In genomic region chr1:77975386-77975785, GRCh38 we compare ENCODE assay signal across 1 cellular context.
TF ChIP-seq lines count a peak whose summit lies in the region.

No MANE protein-coding gene starts in this region.

TF ChIP-seq in HepG2, 621 proteins besides CTCF, POLR2A, EP300 and RAD21:
- no peak for TF ChIP-seq ZNF276 (CRISPR knock-in tag; IDR thresholded peaks at IDR 0.05; ENCODE audit: low read depth)
- no peak for TF ChIP-seq HMGXB4 (CRISPR knock-in tag; IDR thresholded peaks at IDR 0.05; ENCODE audit: borderline replicate concordance in 1 of 2, low read depth in 1 of 2)
- TF ChIP-seq CAMTA2 (CRISPR knock-in tag; IDR thresholded peaks at IDR 0.05; ENCODE audit: borderline replicate concordance) = no peak
- TF ChIP-seq ZNF10 (CRISPR knock-in tag; IDR thresholded peaks at IDR 0.05; ENCODE audit: borderline replicate concordance, low read depth) = no peak
- no peak for TF ChIP-seq ZSCAN30 (CRISPR knock-in tag; IDR thresholded peaks at IDR 0.05)
- no peak for TF ChIP-seq ZNF619 (CRISPR knock-in tag; IDR thresholded peaks at IDR 0.05)
- no peak for TF ChIP-seq ZEB1 (IDR thresholded peaks at IDR 0.05; ENCODE audit: insufficient replicate concordance, low read depth)
- no peak for TF ChIP-seq RNF219 (CRISPR knock-in tag; IDR thresholded peaks at IDR 0.05)
- no peak for TF ChIP-seq NFKBIZ (CRISPR knock-in tag; IDR thresholded peaks at IDR 0.05)
- TF ChIP-seq SNAPC2 (CRISPR knock-in tag; IDR thresholded peaks at IDR 0.05) = no peak
- no peak for TF ChIP-seq NAIF1 (CRISPR knock-in tag; IDR thresholded peaks at IDR 0.05; ENCODE audit: borderline replicate concordance)
- no peak for TF ChIP-seq ATM (IDR thresholded peaks at IDR 0.05; ENCODE audit: borderline replicate concordance)
- no peak for TF ChIP-seq IKZF1 (IDR thresholded peaks at IDR 0.05)
